In genomic region chr16:22206847-22207714, GRCh38 we compare ENCODE assay signal across 8 cellular contexts. TPM values are rescaled to one million over a fixed set of nuclear protein-coding genes. Genes with fewer than 3 reads are reported as not detected.
DNase-seq lines count a peak whose midpoint lies in the region; ATAC-seq and TF ChIP-seq lines count a peak whose summit lies in the region.

No MANE protein-coding gene starts in this region.

- peak overlapping the region; percentile 87 to 90 for H3K27ac ChIP-seq in uterus

- H3K9ac ChIP-seq in adipocyte (ENCODE audit: low read length), result peak overlapping the region; percentile 93

- peaks cover 0 to 10% (median 2%) of the 10 kb centered on the region in 7 donors for H3K9me3 Mint-ChIP-seq in CD14-positive monocyte

- H3K4me1 Mint-ChIP-seq in CD14-positive monocyte, result peaks cover 19% of the 10 kb centered on the region

- peaks cover 41% of the 10 kb centered on the region for H3K4me1 ChIP-seq in adipocyte (ENCODE audit: control insufficient read depth, insufficient read depth, low read length)
- peaks cover 0 to 4% of the 10 kb centered on the region in 2 donors for H3K4me1 ChIP-seq in uterus

- peak overlapping the region; percentile 82 for H3K4me3 ChIP-seq in Jurkat, Clone E6-1 (ENCODE audit: low read length)
- H3K4me3 ChIP-seq in adipocyte (ENCODE audit: low read length) (peak overlapping the region; percentile 96), uterus (peak overlapping the region; percentile 59 to 86)

- H3K27ac Mint-ChIP-seq in CD14-positive monocyte, result peak overlapping the region; percentile 52 to 90 (median 75)

- H3K9me3 ChIP-seq in adipocyte (ENCODE audit: control insufficient read depth, low read length), result no peaks in the 10 kb centered on the region
- H3K9me3 ChIP-seq in uterus, result no peaks in the 10 kb centered on the region

- peak; percentile 53 for ATAC-seq in GM21360 (IDR thresholded peaks at IDR 0.05; ENCODE audit: unreplicated experiment)

- no peaks in the 10 kb centered on the region for H3K36me3 ChIP-seq in adipocyte (ENCODE audit: control insufficient read depth, insufficient read depth, low read length, severe bottlenecking)
- H3K36me3 ChIP-seq in uterus, result no peaks in the 10 kb centered on the region

- DNase-seq in CD14-positive monocyte (ENCODE audit: low spot score), result peak; percentile 64
- no peak for DNase-seq in Jurkat, Clone E6-1 (ENCODE audit: low read depth, low spot score)
- DNase-seq in SKM-1 (lab: John Stamatoyannopoulos, UW; ENCODE audit: unreplicated experiment), result peak; percentile 18
- peak; percentile 85 for DNase-seq in adipocyte (ENCODE audit: low read depth)
- peak; percentile 89 for DNase-seq in cardiac septum (ENCODE audit: low spot score)
- peak; percentile 51 for DNase-seq in pons (ENCODE audit: low spot score)
- DNase-seq in uterus, result peak; percentile 74 to 76

- peak overlapping the region; percentile 89 to 91 for H3K4me3 Mint-ChIP-seq in CD14-positive monocyte

- intact Hi-C loops in CD14-positive monocyte (cut with micrococcal nuclease), result loop anchor here in 1 of 2 donors (2.0 kb wide), 1 partner anchor 16 kb away; no protein-coding TSS in a partner anchor
- intact Hi-C loops in cardiac septum (cut with DNase I), result loop anchor here (1.0 to 10.0 kb wide), 4 partner anchors 12 to 1052 kb away; partner anchors contain the start of genes DNAH3, LDAF1 and POLR3E
- intact Hi-C loops in uterus (cut with DNase I; ENCODE audit: low total_unique reads), result no loop called here

- H3K27me3 ChIP-seq in adipocyte (replicated peaks; ENCODE audit: control insufficient read depth, insufficient read depth, low read length) (no peaks in the 10 kb centered on the region), uterus (no peaks in the 10 kb centered on the region)

- peaks cover under 1 to 6% of the 10 kb centered on the region in 2 donors for H3K36me3 Mint-ChIP-seq in CD14-positive monocyte

- peaks cover 0 to 4% (median 0%) of the 10 kb centered on the region in 3 donors for H3K27me3 Mint-ChIP-seq in CD14-positive monocyte (ENCODE audit: low read depth in 3 of 3)

- TF ChIP-seq POLR2A in uterus (IDR thresholded peaks at IDR 0.05), result no peak

- TF ChIP-seq CTCF in CD14-positive monocyte (IDR thresholded peaks at IDR 0.05) (no peak), uterus (IDR thresholded peaks at IDR 0.05) (no peak)

RNA-seq across cellular contexts. Expression of gene EEF2K, which starts 1.0 kb away (rescaled TPM):
- 1 to 10 TPM in 1 of 2 donors, under 1 TPM in 1; 0.85 to 1.7 TPM for polyA plus RNA-seq in CD14-positive monocyte
- polyA plus RNA-seq in Jurkat, Clone E6-1 (2012; ENCODE audit: insufficient read depth, insufficient read length), result 7.1 TPM
- total RNA-seq in cardiac septum (16.2 TPM), uterus (10 to 100 TPM; 17.4 to 82.0 (median 35.5) TPM)

RNA-seq across cellular contexts. Expression of gene SDR42E2, which starts 44.8 kb away (rescaled TPM):
- under 1 TPM; 0.16 to 0.23 TPM for polyA plus RNA-seq in CD14-positive monocyte
- polyA plus RNA-seq in Jurkat, Clone E6-1 (2012; ENCODE audit: insufficient read depth, insufficient read length), result not detected
- total RNA-seq in cardiac septum (not detected), uterus (not detected)
